1 cellular context compared by ENCODE assay signal in genomic region chr11:64359712-64360402, GRCh38.
TF ChIP-seq lines count a peak whose summit lies in the region.

No MANE protein-coding gene starts in this region.

TF ChIP-seq in HepG2, 621 proteins besides CTCF, POLR2A, EP300 and RAD21:
- TF ChIP-seq, protein P1, sequence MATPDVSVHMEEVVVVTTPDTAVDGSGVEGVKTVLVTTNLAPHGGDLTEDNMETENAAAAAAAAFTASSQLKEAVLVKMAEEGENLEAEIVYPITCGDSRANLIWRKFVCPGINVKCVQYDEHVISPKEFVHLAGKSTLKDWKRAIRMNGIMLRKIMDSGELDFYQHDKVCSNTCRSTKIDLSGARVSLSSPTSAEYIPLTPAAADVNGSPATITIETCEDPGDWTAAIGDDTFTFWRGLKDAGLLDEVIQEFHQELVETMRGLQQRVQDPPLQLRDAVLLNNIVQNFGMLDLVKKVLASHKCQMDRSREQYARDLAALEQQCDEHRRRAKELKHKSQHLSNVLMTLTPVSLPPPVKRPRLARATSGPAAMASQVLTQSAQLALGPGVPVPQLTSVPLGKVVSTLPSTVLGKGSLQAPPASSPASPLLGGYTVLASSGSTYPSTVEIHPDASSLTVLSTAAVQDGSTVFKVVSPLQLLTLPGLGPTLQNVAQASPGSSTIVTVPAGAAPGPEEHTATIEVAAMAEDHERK (CRISPR knock-in tag; IDR thresholded peaks at IDR 0.05; ENCODE audit: low read depth), result no peak
- TF ChIP-seq AHDC1 (CRISPR knock-in tag; IDR thresholded peaks at IDR 0.05; ENCODE audit: borderline replicate concordance) (no peak), ARID2 (CRISPR knock-in tag; IDR thresholded peaks at IDR 0.05; ENCODE audit: borderline replicate concordance) (0 out of 2 replicates have a peak, but pooled peaks have one; percentile 37)
TF ChIP-seq in HepG2: peak in this region for 1.
